8 cellular contexts compared by ENCODE assay signal in the genomic region with DNA sequence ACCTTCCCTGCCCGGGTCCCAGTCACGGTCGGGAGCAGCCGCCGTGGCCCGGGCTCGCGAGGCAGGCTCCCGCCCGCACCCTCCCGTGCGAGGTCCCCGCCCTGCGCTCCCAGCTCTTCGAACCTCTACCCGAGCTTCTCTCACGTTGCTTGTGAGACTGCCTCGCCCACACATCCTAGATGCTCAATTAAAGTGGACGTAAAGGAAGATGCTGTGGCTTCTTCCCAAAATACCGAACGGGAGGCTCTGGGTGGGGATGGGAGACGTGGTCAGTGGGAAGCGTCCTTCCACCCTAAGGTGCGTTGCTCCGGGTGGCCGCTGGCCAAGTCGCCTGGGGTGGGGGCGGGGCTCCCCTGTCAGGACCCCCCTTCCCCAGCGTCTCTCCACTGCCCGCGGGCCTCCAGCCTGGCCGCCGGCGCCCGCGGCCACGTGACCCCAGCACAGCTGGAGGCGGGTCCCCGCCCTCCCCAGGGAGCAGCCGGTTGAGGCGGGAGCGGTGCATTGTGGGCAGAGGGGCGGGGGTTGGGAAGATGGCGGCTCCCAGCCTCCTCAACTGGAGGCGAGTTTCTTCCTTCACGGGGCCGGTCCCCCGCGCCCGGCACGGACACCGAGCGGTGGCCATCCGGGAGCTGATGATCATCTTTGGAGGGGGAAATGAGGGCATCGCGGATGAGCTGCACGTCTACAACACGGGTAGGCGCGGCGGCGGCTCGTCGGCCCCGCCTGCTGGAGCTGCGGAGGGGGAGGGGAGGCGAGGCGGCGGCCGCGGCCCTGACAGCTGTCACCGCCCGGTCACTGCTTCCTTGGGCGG. TPM values are rescaled to one million over a fixed set of nuclear protein-coding genes. Genes with fewer than 3 reads are reported as not detected.
DNase-seq lines count a peak whose midpoint lies in the region; ATAC-seq and TF ChIP-seq lines count a peak whose summit lies in the region.

A gene (plus strand): TSS at position 501 of the 811 bp plus-strand sequence. CDS start 30 bp downstream, at position 531.

- peaks cover 4% of the 10 kb centered on the region; the same call in 1 of the 2 replicates for H3F3A ChIP-seq in GM23338 (replicated peaks; ENCODE audit: low read depth)
- H3F3A ChIP-seq in neural progenitor cell (ENCODE audit: low read depth) = no peaks in the 10 kb centered on the region

- H3K27ac Mint-ChIP-seq in GM23338 (no peak within 1 kb of the TSS), neural progenitor cell (peak within 1 kb of the TSS; percentile 74)

- TF ChIP-seq CTCF in GM23338 (conservative IDR thresholded peaks at IDR 0.05; ENCODE audit: low read depth in 2 of 2) (no peak), RWPE1 (conservative IDR thresholded peaks at IDR 0.05; ENCODE audit: low read depth) (no peak), fibroblast of villous mesenchyme (IDR thresholded peaks at IDR 0.05; ENCODE audit: insufficient read depth, low read depth, low read length) (no peak), neural progenitor cell (IDR thresholded peaks at IDR 0.05) (no peak)

- H3K9ac ChIP-seq in neural progenitor cell (peak within 1 kb of the TSS; percentile 38), stomach smooth muscle (ENCODE audit: low read length in 2 of 2) (peak within 1 kb of the TSS; percentile 85 to 91)

- H4K20me1 ChIP-seq in GM23338 (replicated peaks; ENCODE audit: insufficient read depth) (no peaks in the 10 kb centered on the region), neural progenitor cell (ENCODE audit: low read depth) (peaks cover 9% of the 10 kb centered on the region)

- H3K36me3 ChIP-seq in GM23338 (ENCODE audit: insufficient read depth) = no peaks in the 10 kb centered on the region
- no peaks in the 10 kb centered on the region for H3K36me3 ChIP-seq in neural progenitor cell
- peaks cover 2 to 6% of the 10 kb centered on the region in 2 donors for H3K36me3 ChIP-seq in stomach smooth muscle (ENCODE audit: control insufficient read depth in 2 of 2, insufficient read depth in 2 of 2, low read length in 2 of 2)

- H3K79me2 ChIP-seq in GM23338 (replicated peaks; ENCODE audit: insufficient read depth) (no peaks in the 10 kb centered on the region), neural progenitor cell (ENCODE audit: low read depth) (no peaks in the 10 kb centered on the region)

- H3K9me3 ChIP-seq in neural progenitor cell (ENCODE audit: low read depth) (no peaks in the 10 kb centered on the region), stomach smooth muscle (ENCODE audit: control insufficient read depth in 2 of 2, low read length in 2 of 2) (no peaks in the 10 kb centered on the region)

- H3K27me3 Mint-ChIP-seq in GM23338 (ENCODE audit: insufficient read depth, low read depth, poor library complexity) (peaks cover 14% of the 10 kb centered on the region), neural progenitor cell (ENCODE audit: insufficient read depth, low read depth) (peaks cover 7% of the 10 kb centered on the region)

- peak; percentile 91 for ATAC-seq in GM23338

- H3K27ac ChIP-seq in GM23338 (ENCODE audit: low read depth) = 0 out of 2 replicates have a peak within 1 kb of the TSS, but pooled peaks have one; percentile 76
- peak within 1 kb of the TSS; percentile 93 for H3K27ac ChIP-seq in RWPE1
- H3K27ac ChIP-seq in neural progenitor cell = no peak within 1 kb of the TSS
- H3K27ac ChIP-seq in stomach smooth muscle (ENCODE audit: low read length) = peak within 1 kb of the TSS; percentile 86

- peak; percentile 91 for DNase-seq in EH (ENCODE audit: low read depth)
- DNase-seq in GM23338 (ENCODE audit: low spot score) = peak; percentile 89
- DNase-seq in LHCN-M2 (ENCODE audit: low read depth) = peak; percentile 88
- peak; percentile 97 for DNase-seq in RWPE1 (ENCODE audit: low spot score)
- DNase-seq in activated T-helper 9 cell treated with anti-CD3 and anti-CD28 coated beads, Interleukin-2, amount 50 U/mL, for 16 hours (ENCODE audit: low read depth) = peak; percentile 87
- DNase-seq in fibroblast of villous mesenchyme (ENCODE audit: low read depth) = peak; percentile 87
- peak; percentile 94 for DNase-seq in neural progenitor cell (ENCODE audit: low spot score)

- H2AFZ ChIP-seq in GM23338 (peak within 1 kb of the TSS; percentile 100), neural progenitor cell (replicated peaks) (peak within 1 kb of the TSS; percentile 91)

- H3K36me3 Mint-ChIP-seq in GM23338 (ENCODE audit: low read depth) = no peaks in the 10 kb centered on the region
- H3K36me3 Mint-ChIP-seq in neural progenitor cell = peaks cover 1% of the 10 kb centered on the region

- H3K4me3 ChIP-seq in GM23338 = peak within 1 kb of the TSS; percentile 96
- H3K4me3 ChIP-seq in fibroblast of villous mesenchyme (ENCODE audit: low read depth, low read length) = peak within 1 kb of the TSS; percentile 94
- peak within 1 kb of the TSS; percentile 78 for H3K4me3 ChIP-seq in neural progenitor cell
- peak within 1 kb of the TSS; percentile 82 to 93 for H3K4me3 ChIP-seq in stomach smooth muscle (ENCODE audit: low read length in 2 of 2)

- H3K27me3 ChIP-seq in GM23338 (ENCODE audit: insufficient read depth) (peaks cover 18% of the 10 kb centered on the region), neural progenitor cell (peaks cover 25% of the 10 kb centered on the region), stomach smooth muscle (ENCODE audit: control insufficient read depth in 1 of 2, insufficient read depth in 2 of 2, low read length in 2 of 2) (no peaks in the 10 kb centered on the region)

- POLR2A ChIA-PET in RWPE1 (lab: Yijun Ruan, JAX; ENCODE audit: low non-redundant PET) = interaction anchor here (0.6 to 0.9 kb wide), 2 partner anchors 99 to 263 kb away, joined by 3 to 9 read pairs; a partner anchor contains a TSS

- H3K4me2 ChIP-seq in GM23338 = peak within 1 kb of the TSS; percentile 95
- peak within 1 kb of the TSS; percentile 84 for H3K4me2 ChIP-seq in neural progenitor cell

- no peaks in the 10 kb centered on the region for H3K9me2 ChIP-seq in GM23338 (ENCODE audit: insufficient read depth)

- CTCF ChIA-PET in RWPE1 (lab: Yijun Ruan, JAX) = interaction anchor here (1.0 to 1.1 kb wide), 2 partner anchors 40 to 116 kb away, joined by 3 to 4 read pairs; no protein-coding TSS in a partner anchor

- H3K4me3 Mint-ChIP-seq in GM23338 (peak within 1 kb of the TSS; percentile 90), neural progenitor cell (peak within 1 kb of the TSS; percentile 97)

- no peaks in the 10 kb centered on the region; the same call in 2 of the 3 replicates for H3K4me1 Mint-ChIP-seq in GM23338
- H3K4me1 Mint-ChIP-seq in neural progenitor cell = peaks cover 14% of the 10 kb centered on the region

- H3K4me1 ChIP-seq in GM23338 (ENCODE audit: insufficient read depth) (peaks cover 7% of the 10 kb centered on the region; the same call in 1 of the 2 replicates), neural progenitor cell (no peaks in the 10 kb centered on the region), stomach smooth muscle (ENCODE audit: control insufficient read depth, insufficient read depth, low read length) (peaks cover 20% of the 10 kb centered on the region)

- H3K9me3 Mint-ChIP-seq in GM23338 (no peaks in the 10 kb centered on the region), neural progenitor cell (no peaks in the 10 kb centered on the region)

TF ChIP-seq in GM23338, 12 proteins besides CTCF, POLR2A, EP300 and RAD21:
- no peak for TF ChIP-seq EZH2phosphoT487 (IDR thresholded peaks at IDR 0.05; ENCODE audit: unreplicated experiment)
- TF ChIP-seq STAT1 (IDR thresholded peaks at IDR 0.05; ENCODE audit: unreplicated experiment) = no peak
- TF ChIP-seq CREB1 (CRISPR knock-in tag; IDR thresholded peaks at IDR 0.05; ENCODE audit: low read depth) = 0 out of 2 replicates have a peak, but pooled peaks have one; percentile 8
- TF ChIP-seq, protein P1, sequence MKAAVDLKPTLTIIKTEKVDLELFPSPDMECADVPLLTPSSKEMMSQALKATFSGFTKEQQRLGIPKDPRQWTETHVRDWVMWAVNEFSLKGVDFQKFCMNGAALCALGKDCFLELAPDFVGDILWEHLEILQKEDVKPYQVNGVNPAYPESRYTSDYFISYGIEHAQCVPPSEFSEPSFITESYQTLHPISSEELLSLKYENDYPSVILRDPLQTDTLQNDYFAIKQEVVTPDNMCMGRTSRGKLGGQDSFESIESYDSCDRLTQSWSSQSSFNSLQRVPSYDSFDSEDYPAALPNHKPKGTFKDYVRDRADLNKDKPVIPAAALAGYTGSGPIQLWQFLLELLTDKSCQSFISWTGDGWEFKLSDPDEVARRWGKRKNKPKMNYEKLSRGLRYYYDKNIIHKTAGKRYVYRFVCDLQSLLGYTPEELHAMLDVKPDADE (IDR thresholded peaks at IDR 0.05) = peak; percentile 48; the same call in 1 of the 2 replicates
- TF ChIP-seq POLR2AphosphoS5 (IDR thresholded peaks at IDR 0.05; ENCODE audit: low read depth) = peak; percentile 49; the same call in 1 of the 2 replicates
- TF ChIP-seq JUNB (IDR thresholded peaks at IDR 0.05; ENCODE audit: unreplicated experiment) = no peak
- TF ChIP-seq NANOG (IDR thresholded peaks at IDR 0.05; ENCODE audit: borderline replicate concordance) = no peak
- no peak for TF ChIP-seq ZNF114 (CRISPR knock-in tag; IDR thresholded peaks at IDR 0.05)

RNA-seq across cellular contexts. Expression of the gene that starts here (rescaled TPM):
- total RNA-seq in GM23338 (2014; rRNA removed; shearing (Covaris generic)) = 0.54 and 1.9 TPM in 2 replicates
- polyA plus RNA-seq in GM23338 (2016; fragmentation: Nextera tagmentation; extraction: Ambion mirVana) = 1.1 and 2.5 TPM in 2 replicates
- 23.1 and 23.7 TPM in 2 replicates for total RNA-seq in LHCN-M2 (2014; rRNA removed)
- 7.1 TPM for polyA plus RNA-seq in LHCN-M2 (2012)
- total RNA-seq in fibroblast of villous mesenchyme = 16.1 and 38.0 TPM in 2 replicates
- 4.2 and 4.6 TPM in 2 replicates for total RNA-seq in neural progenitor cell (ENCODE audit: low replicate concordance)
